Comparison of ENCODE assay signal across 1 cellular context in genomic region chr3:30720586-30721313, GRCh38.
TF ChIP-seq lines count a peak whose summit lies in the region.

No MANE protein-coding gene starts in this region.

TF ChIP-seq in IMR-90, 13 proteins besides CTCF, POLR2A, EP300 and RAD21:
- TF ChIP-seq NFE2L2 (IDR thresholded peaks at IDR 0.05; ENCODE audit: low read depth, low read length) = no peak
- peak; percentile 56 for TF ChIP-seq FOS (IDR thresholded peaks at IDR 0.05; ENCODE audit: low read depth, low read length)
- no peak for TF ChIP-seq USF2 (IDR thresholded peaks at IDR 0.05; ENCODE audit: low read depth, low read length)
- TF ChIP-seq CEBPB (IDR thresholded peaks at IDR 0.05; ENCODE audit: low read depth, low read length) = no peak
- TF ChIP-seq RCOR1 (IDR thresholded peaks at IDR 0.05; ENCODE audit: insufficient replicate concordance, low read length) = peak; percentile 21
TF ChIP-seq in IMR-90: peak in this region for 2.
